In the genomic region with DNA sequence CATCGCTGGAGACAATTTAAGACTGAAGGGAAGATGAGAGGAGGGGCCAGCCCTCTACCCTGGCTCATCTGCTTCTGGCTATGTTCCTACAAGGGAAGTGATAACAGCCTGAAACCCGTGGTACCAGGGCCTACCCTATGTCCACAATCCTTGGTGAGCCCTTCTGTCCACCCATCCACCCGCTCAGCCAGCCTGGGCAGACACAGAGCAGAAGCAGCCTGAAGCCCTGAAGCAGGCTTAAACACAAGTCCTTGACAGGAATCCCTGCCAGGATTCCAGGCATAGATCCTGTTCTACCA, we compare ENCODE assay signal across 1 cellular context.
TF ChIP-seq lines count a peak whose summit lies in the region.

No MANE protein-coding gene starts in this region.

TF ChIP-seq in HepG2, 621 proteins besides CTCF, POLR2A, EP300 and RAD21:
- TF ChIP-seq ZNF605 (CRISPR knock-in tag; IDR thresholded peaks at IDR 0.05) (0 out of 2 replicates have a peak, but pooled peaks have one; percentile 2), ZNF225 (CRISPR knock-in tag; IDR thresholded peaks at IDR 0.05) (0 out of 2 replicates have a peak, but pooled peaks have one; percentile 46)
- TF ChIP-seq, protein P1, sequence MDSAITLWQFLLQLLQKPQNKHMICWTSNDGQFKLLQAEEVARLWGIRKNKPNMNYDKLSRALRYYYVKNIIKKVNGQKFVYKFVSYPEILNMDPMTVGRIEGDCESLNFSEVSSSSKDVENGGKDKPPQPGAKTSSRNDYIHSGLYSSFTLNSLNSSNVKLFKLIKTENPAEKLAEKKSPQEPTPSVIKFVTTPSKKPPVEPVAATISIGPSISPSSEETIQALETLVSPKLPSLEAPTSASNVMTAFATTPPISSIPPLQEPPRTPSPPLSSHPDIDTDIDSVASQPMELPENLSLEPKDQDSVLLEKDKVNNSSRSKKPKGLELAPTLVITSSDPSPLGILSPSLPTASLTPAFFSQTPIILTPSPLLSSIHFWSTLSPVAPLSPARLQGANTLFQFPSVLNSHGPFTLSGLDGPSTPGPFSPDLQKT (CRISPR knock-in tag; IDR thresholded peaks at IDR 0.05; ENCODE audit: borderline replicate concordance): no peak
TF ChIP-seq in HepG2: peak in this region for 2.
